ENCODE assay signal across 7 cellular contexts in genomic region chr6:27746860-27747259, GRCh38.
DNase-seq lines count a peak whose midpoint lies in the region; ATAC-seq and TF ChIP-seq lines count a peak whose summit lies in the region.
"Not testable (repeated sequence)": the region's sequence is repeated elsewhere in the genome, so short reads cannot be mapped to it uniquely, and the experiment has no call there.

No MANE protein-coding gene starts in this region.

- H3K36me3 Mint-ChIP-seq in T-helper 17 cell (ENCODE audit: low read depth); activated CD8-positive, alpha-beta T cell treated with anti-CD3 and anti-CD28 coated beads for 36 hours (ENCODE audit: low read depth); activated T-cell treated with anti-CD3 and anti-CD28 coated beads, Interleukin-2, amount 50 U/mL, for 72 hours (ENCODE audit: insufficient read depth in 2 of 2); activated naive CD8-positive, alpha-beta T cell treated with anti-CD3 and anti-CD28 coated beads, Interleukin-2, amount 50 U/mL, for 24 hours (ENCODE audit: low read depth); stimulated activated effector memory CD8-positive, alpha-beta T cell treated with anti-CD3 and anti-CD28 coated beads, Interleukin-12 subunit alpha, Interleukin-12 subunit beta, amount 100 ng/mL, for 72 hours: not testable (repeated sequence)

- peaks cover 14% of the 10 kb centered on the region for H3K4me1 ChIP-seq in foreskin keratinocyte

- H3K27ac ChIP-seq in foreskin keratinocyte = peak overlapping the region; percentile 12

- CTCF ChIA-PET in activated CD8-positive, alpha-beta T cell treated with anti-CD3 and anti-CD28 coated beads for 36 hours (lab: Charles Lee) = not testable (repeated sequence)

- H3K27me3 ChIP-seq in foreskin keratinocyte = not testable (repeated sequence)

- POLR2A ChIA-PET in activated CD8-positive, alpha-beta T cell treated with anti-CD3 and anti-CD28 coated beads for 36 hours (lab: Charles Lee) = interaction anchor here (0.7 kb wide), 1 partner anchor 125 kb away, joined by 3 read pairs; no protein-coding TSS in a partner anchor

- H3K4me3 ChIP-seq in GM12865 (ENCODE audit: low read depth, low read length) = not testable (repeated sequence)

- peaks cover 52% of the 10 kb centered on the region for H3K27me3 Mint-ChIP-seq in T-helper 17 cell
- peaks cover 23% of the 10 kb centered on the region for H3K27me3 Mint-ChIP-seq in activated CD8-positive, alpha-beta T cell treated with anti-CD3 and anti-CD28 coated beads for 36 hours
- H3K27me3 Mint-ChIP-seq in activated T-cell treated with anti-CD3 and anti-CD28 coated beads, Interleukin-2, amount 50 U/mL, for 72 hours (ENCODE audit: low read depth) = peaks cover 58% of the 10 kb centered on the region
- peaks cover 26% of the 10 kb centered on the region for H3K27me3 Mint-ChIP-seq in activated naive CD8-positive, alpha-beta T cell treated with anti-CD3 and anti-CD28 coated beads, Interleukin-2, amount 50 U/mL, for 24 hours

- not testable (repeated sequence) for H3K4me3 Mint-ChIP-seq in T-helper 17 cell; activated CD8-positive, alpha-beta T cell treated with anti-CD3 and anti-CD28 coated beads for 36 hours; activated naive CD8-positive, alpha-beta T cell treated with anti-CD3 and anti-CD28 coated beads, Interleukin-2, amount 50 U/mL, for 24 hours; stimulated activated effector memory CD8-positive, alpha-beta T cell treated with anti-CD3 and anti-CD28 coated beads, Interleukin-12 subunit alpha, Interleukin-12 subunit beta, amount 100 ng/mL, for 72 hours
- H3K4me3 Mint-ChIP-seq in activated T-cell treated with anti-CD3 and anti-CD28 coated beads, Interleukin-2, amount 50 U/mL, for 72 hours = peak overlapping the region in 1 of 2 donors; percentile 49

- not testable (repeated sequence) for H3K9me3 Mint-ChIP-seq in activated CD8-positive, alpha-beta T cell treated with anti-CD3 and anti-CD28 coated beads for 36 hours; activated T-cell treated with anti-CD3 and anti-CD28 coated beads, Interleukin-2, amount 50 U/mL, for 72 hours; activated naive CD8-positive, alpha-beta T cell treated with anti-CD3 and anti-CD28 coated beads, Interleukin-2, amount 50 U/mL, for 24 hours; stimulated activated effector memory CD8-positive, alpha-beta T cell treated with anti-CD3 and anti-CD28 coated beads, Interleukin-12 subunit alpha, Interleukin-12 subunit beta, amount 100 ng/mL, for 72 hours

- TF ChIP-seq CTCF in GM12865 (IDR thresholded peaks at IDR 0.05; ENCODE audit: insufficient read depth, low read depth, low read length, missing control alignments); activated CD8-positive, alpha-beta T cell treated with anti-CD3 and anti-CD28 coated beads for 36 hours (IDR thresholded peaks at IDR 0.05); foreskin keratinocyte (conservative IDR thresholded peaks at IDR 0.05): not testable (repeated sequence)

- H3K4me1 Mint-ChIP-seq in T-helper 17 cell; stimulated activated effector memory CD8-positive, alpha-beta T cell treated with anti-CD3 and anti-CD28 coated beads, Interleukin-12 subunit alpha, Interleukin-12 subunit beta, amount 100 ng/mL, for 72 hours: not testable (repeated sequence)
- peaks cover 11% of the 10 kb centered on the region for H3K4me1 Mint-ChIP-seq in activated CD8-positive, alpha-beta T cell treated with anti-CD3 and anti-CD28 coated beads for 36 hours (ENCODE audit: low read depth)
- H3K4me1 Mint-ChIP-seq in activated T-cell treated with anti-CD3 and anti-CD28 coated beads, Interleukin-2, amount 50 U/mL, for 72 hours (ENCODE audit: low read depth) = peaks cover 34% of the 10 kb centered on the region
- H3K4me1 Mint-ChIP-seq in activated naive CD8-positive, alpha-beta T cell treated with anti-CD3 and anti-CD28 coated beads, Interleukin-2, amount 50 U/mL, for 24 hours = peaks cover 12% of the 10 kb centered on the region

- not testable (repeated sequence) for H3K27ac Mint-ChIP-seq in T-helper 17 cell; activated CD8-positive, alpha-beta T cell treated with anti-CD3 and anti-CD28 coated beads for 36 hours; activated T-cell treated with anti-CD3 and anti-CD28 coated beads, Interleukin-2, amount 50 U/mL, for 72 hours; stimulated activated effector memory CD8-positive, alpha-beta T cell treated with anti-CD3 and anti-CD28 coated beads, Interleukin-12 subunit alpha, Interleukin-12 subunit beta, amount 100 ng/mL, for 72 hours
- peak overlapping the region; percentile 40 for H3K27ac Mint-ChIP-seq in activated naive CD8-positive, alpha-beta T cell treated with anti-CD3 and anti-CD28 coated beads, Interleukin-2, amount 50 U/mL, for 24 hours

- intact Hi-C loops in activated CD8-positive, alpha-beta T cell treated with anti-CD3 and anti-CD28 coated beads for 36 hours (cut with micrococcal nuclease) = not testable (repeated sequence)

- DNase-seq in GM12865 (ENCODE audit: low read depth) (peak; percentile 26), foreskin keratinocyte (peak in 1 of 2 donors; percentile 63)
- not testable (repeated sequence) for DNase-seq in T-helper 17 cell; activated naive CD8-positive, alpha-beta T cell treated with anti-CD3 and anti-CD28 coated beads, Interleukin-2, amount 50 U/mL, for 24 hours; stimulated activated effector memory CD8-positive, alpha-beta T cell treated with anti-CD3 and anti-CD28 coated beads, Interleukin-12 subunit alpha, Interleukin-12 subunit beta, amount 100 ng/mL, for 72 hours (ENCODE audit: low spot score in 2 of 2)
- peak; percentile 24 for DNase-seq in activated CD8-positive, alpha-beta T cell treated with anti-CD3 and anti-CD28 coated beads for 36 hours
- DNase-seq in activated T-cell treated with anti-CD3 and anti-CD28 coated beads, Interleukin-2, amount 50 U/mL, for 72 hours = peak in 1 of 2 donors; percentile 8

- H3K9me3 ChIP-seq in T-helper 17 cell (ENCODE audit: control insufficient read depth, low read length, poor library complexity, severe bottlenecking) = not testable (repeated sequence)

- peak; percentile 55 for ATAC-seq in T-helper 17 cell
- peak; percentile 74 for ATAC-seq in activated CD8-positive, alpha-beta T cell treated with anti-CD3 and anti-CD28 coated beads for 36 hours
- peak; percentile 64 to 66 for ATAC-seq in activated T-cell treated with anti-CD3 and anti-CD28 coated beads, Interleukin-2, amount 50 U/mL, for 72 hours (replicated peaks in 1 of 2)
- peak; percentile 28 for ATAC-seq in activated naive CD8-positive, alpha-beta T cell treated with anti-CD3 and anti-CD28 coated beads, Interleukin-2, amount 50 U/mL, for 24 hours
- peak; percentile 49 for ATAC-seq in foreskin keratinocyte
- ATAC-seq in stimulated activated effector memory CD8-positive, alpha-beta T cell treated with anti-CD3 and anti-CD28 coated beads, Interleukin-12 subunit alpha, Interleukin-12 subunit beta, amount 100 ng/mL, for 72 hours = peak; percentile 58
